ENCODE assay signal across 23 cellular contexts in genomic region chr12:57585156-57585555, GRCh38. TPM values are rescaled to one million over a fixed set of nuclear protein-coding genes. Genes with fewer than 3 reads are reported as not detected.
"Had no signal": no experiment of that assay in that cellular context is flagged by ENCODE, and none has a peak within 500 bp of the region (broad histone marks: within the 10 kb centered on the region; RNA-seq: fewer than 3 reads in every experiment).

No MANE protein-coding gene starts in this region.

- ATAC-seq: naive thymus-derived CD8-positive, alpha-beta T cell; natural killer cell treated with Interleukin-12 subunit alpha and Interleukin-12 subunit beta and Interleukin-15 and Interleukin-18, amount 100 ng/mL, for 72 hours; pancreas; right cardiac atrium; right lobe of liver; stimulated activated effector memory CD8-positive, alpha-beta T cell treated with anti-CD3 and anti-CD28 coated beads, Interleukin-12 subunit alpha, Interleukin-12 subunit beta, amount 100 ng/mL, for 72 hours; stimulated activated naive B cell treated with anti-CD40 and anti-IgM and Interleukin-4, amounts not matched to agents 10 μg/mL and 1 μg/mL and 100 μg/mL, for 72 hours had no signal

- H3K4me3 ChIP-seq: pancreas, prostate gland, right lobe of liver, sigmoid colon, stomach, testis, tibial artery, transverse colon, upper lobe of right lung, uterus had no signal

- H3K27me3 ChIP-seq: pancreas, right lobe of liver, testis, upper lobe of right lung, uterus had no signal

- DNase-seq: naive thymus-derived CD8-positive, alpha-beta T cell; nephron progenitor cell; nucleus accumbens; pancreas; right cardiac atrium; right lobe of liver; sigmoid colon; small intestine; stimulated activated CD4-positive, alpha-beta T cell treated with anti-CD3 and anti-CD28 coated beads, Interleukin-15, amount 100 ng/mL, for 24 hours; stimulated activated CD4-positive, alpha-beta T cell treated with anti-CD3 and anti-CD28 coated beads, Interleukin-2, amount 100 ng/mL, for 24 hours; stimulated activated CD4-positive, alpha-beta T cell treated with anti-CD3 and anti-CD28 coated beads, Interleukin-2, amount 100 ng/mL, for 48 hours; stimulated activated CD4-positive, alpha-beta T cell treated with anti-CD3 and anti-CD28 coated beads, Interleukin-4, amount 100 ng/mL, for 24 hours; stimulated activated naive B cell treated with anti-CD40 and anti-IgM and Interleukin-4, amounts not matched to agents 10 μg/mL and 1 μg/mL and 100 μg/mL, for 72 hours; stimulated activated naive CD4-positive, alpha-beta T cell treated with Interleukin-2 at 50 U/mL for 16 hours; stomach; testis; tibial artery; transverse colon; upper lobe of right lung; uterus had no signal

- H3K27ac ChIP-seq: pancreas, prostate gland, right lobe of liver, sigmoid colon, stomach, testis, tibial artery, transverse colon, upper lobe of right lung, uterus had no signal

- H3K4me1 ChIP-seq: pancreas, prostate gland, upper lobe of right lung, uterus had no signal

RNA-seq across cellular contexts. Expression of gene ARHGEF25, which starts 26.1 kb away (rescaled TPM):
- polyA plus RNA-seq: naive thymus-derived CD8-positive, alpha-beta T cell had no signal
